Comparison of ENCODE assay signal across 9 cellular contexts in genomic region chr11:67435727-67436458, GRCh38. TPM values are rescaled to one million over a fixed set of nuclear protein-coding genes. Genes with fewer than 3 reads are reported as not detected.
DNase-seq lines count a peak whose midpoint lies in the region; ATAC-seq, FAIRE-seq and TF ChIP-seq lines count a peak whose summit lies in the region.
"Had no signal": no experiment of that assay in that cellular context is flagged by ENCODE, and none has a peak within 500 bp of the region (broad histone marks: within the 10 kb centered on the region; RNA-seq: fewer than 3 reads in every experiment).

No MANE protein-coding gene starts in this region.

- no peak for TF ChIP-seq RAD21 in GM12878 (IDR thresholded peaks at IDR 0.05; ENCODE audit: insufficient read depth, low read depth, low read length)

- H3K27ac ChIP-seq in HUES48 (ENCODE audit: low read depth, low read length) (peak overlapping the region; percentile 90), GM12878 (ENCODE audit: control insufficient read depth, insufficient read depth) (peak overlapping the region; percentile 99), trophoblast cell (ENCODE audit: low read depth, low read length) (peak overlapping the region; percentile 80), vagina (no peak overlapping the region)

- TF ChIP-seq POLR2A in GM12878 (IDR thresholded peaks at IDR 0.05; ENCODE audit: low read depth, low read length) (peak; percentile 81), vagina (IDR thresholded peaks at IDR 0.05) (no peak), lower leg skin (IDR thresholded peaks at IDR 0.05) (no peak)

- H3K9ac ChIP-seq in HUES48 (ENCODE audit: low read depth, low read length) = peak overlapping the region; percentile 60
- peak overlapping the region; percentile 99 for H3K9ac ChIP-seq in GM12878 (ENCODE audit: control insufficient read depth, insufficient read depth, low read length)
- H3K9ac ChIP-seq in trophoblast cell (ENCODE audit: low read length) = no peak overlapping the region

- H2BK12ac ChIP-seq in trophoblast cell (ENCODE audit: low read length) = no peak overlapping the region

- H3K27me3 ChIP-seq in HUES48 (ENCODE audit: control insufficient read depth, insufficient read depth, low read length) (no peaks in the 10 kb centered on the region), GM12878 (replicated peaks in 1 of 2; ENCODE audit: control insufficient read depth in 2 of 2, insufficient read depth in 2 of 2, low read length in 1 of 2) (no peaks in the 10 kb centered on the region), trophoblast cell (ENCODE audit: insufficient read depth, low read length) (no peaks in the 10 kb centered on the region), vagina (no peaks in the 10 kb centered on the region)

- in situ Hi-C loops in GM12878 (cut with MboI) = no loop called here

- peaks cover 70% of the 10 kb centered on the region for H3K36me3 ChIP-seq in HUES48 (ENCODE audit: control insufficient read depth, insufficient read depth, low read length)
- peaks cover 6 to 20% of the 10 kb centered on the region in 2 experiments; a peak in 3 of 4 replicates for H3K36me3 ChIP-seq in GM12878 (ENCODE audit: control insufficient read depth in 2 of 2, insufficient read depth in 2 of 2, low read length in 1 of 2)
- H3K36me3 ChIP-seq in trophoblast cell (ENCODE audit: control insufficient read depth in 1 of 2, insufficient read depth in 2 of 2, low read length in 2 of 2) = peaks cover 79 to 82% of the 10 kb centered on the region in 2 experiments
- peaks cover 0 to 59% of the 10 kb centered on the region in 2 donors for H3K36me3 ChIP-seq in vagina

- H3K4me1 ChIP-seq in HUES48 (ENCODE audit: control insufficient read depth, insufficient read depth, low read length) = peaks cover 17% of the 10 kb centered on the region
- H3K4me1 ChIP-seq in GM12878 (ENCODE audit: control insufficient read depth, insufficient read depth, low read length) = peaks cover 36% of the 10 kb centered on the region
- peaks cover 12 to 24% of the 10 kb centered on the region in 2 experiments for H3K4me1 ChIP-seq in trophoblast cell (ENCODE audit: control insufficient read depth in 1 of 2, insufficient read depth in 2 of 2, low read length in 2 of 2)
- H3K4me1 ChIP-seq in vagina = peaks cover 41% of the 10 kb centered on the region

- no peak overlapping the region for H4K8ac ChIP-seq in trophoblast cell (ENCODE audit: low read depth, low read length)

- no peak for FAIRE-seq in GM12878 (lab: Jason Lieb, UNC)

- WGBS in GM12878 (ENCODE audit: insufficient coverage, insufficient replicate concordance, low lambda C conversion rate, missing lambda C conversion rate) = 9% methylated on average over 38 of the region's 38 CpGs
- WGBS in trophoblast cell (ENCODE audit: extremely low coverage, insufficient coverage, insufficient read length) = no CpG with 5 or more reads among the region's 38 CpGs
- WGBS in lower leg skin, 2 donors = 88 to 93% methylated on average over 21 to 38 of the region's 38 CpGs

- CTCF ChIA-PET in GM12878 (lab: Yijun Ruan, JAX) = interaction anchor here (0.6 to 4.3 kb wide), 10 partner anchors 8 to 49 kb away, joined by 3 to 53 read pairs (median 4); partner anchors contain the start of genes PPP1CA, RPS6KB2, TBC1D10C and TMEM134

- H3K79me2 ChIP-seq in GM12878 (ENCODE audit: control insufficient read depth, insufficient read depth, low read length) (peaks cover 57% of the 10 kb centered on the region), trophoblast cell (ENCODE audit: control insufficient read depth, insufficient read depth, low read length, poor library complexity) (no peaks in the 10 kb centered on the region)

- H3K9me3 ChIP-seq in HUES48 (ENCODE audit: control insufficient read depth, insufficient read depth, low read length) (no peaks in the 10 kb centered on the region), GM12878 (replicated peaks; ENCODE audit: control insufficient read depth, insufficient read depth, low read length) (no peaks in the 10 kb centered on the region), trophoblast cell (ENCODE audit: insufficient read depth, low read depth, low read length) (no peaks in the 10 kb centered on the region), vagina (no peaks in the 10 kb centered on the region)

- BruUV-seq in GM12878 (replicated peaks; lab: Mats Ljungman, UMichigan) = TSS peak; percentile 71

- no peak overlapping the region for H3K4ac ChIP-seq in trophoblast cell (ENCODE audit: low read depth, low read length)

- H3K4me2 ChIP-seq in GM12878 (ENCODE audit: control insufficient read depth, insufficient read depth) (peak overlapping the region; percentile 71), trophoblast cell (ENCODE audit: low read length) (no peak overlapping the region)

- no peaks in the 10 kb centered on the region for H4K20me1 ChIP-seq in GM12878 (ENCODE audit: control insufficient read depth, insufficient read depth)

- no peak for TF ChIP-seq CTCF in GM12878 (IDR thresholded peaks at IDR 0.05 in 2 of 3, conservative IDR thresholded peaks at IDR 0.05 in 1 of 3; ENCODE audit: control insufficient read depth in 2 of 3, extremely low read depth in 1 of 3, insufficient read depth in 1 of 3, low read depth in 3 of 3, low read length in 3 of 3)
- TF ChIP-seq CTCF in vagina (IDR thresholded peaks at IDR 0.05) = no peak
- no peak for TF ChIP-seq CTCF in lower leg skin (IDR thresholded peaks at IDR 0.05)

- H4K91ac ChIP-seq in trophoblast cell (ENCODE audit: low read depth, low read length) = peak overlapping the region; percentile 49

- no peak for DNase-seq in GM12878 (ENCODE audit: low read depth, low spot score)
- no peak for DNase-seq in trophoblast cell
- no peak for DNase-seq in midbrain (lab: John Stamatoyannopoulos, UW)
- DNase-seq in vagina (ENCODE audit: extremely low spot score in 2 of 2) = no peak
- no peak for DNase-seq in lower leg skin (ENCODE audit: low spot score in 2 of 2)

- ATAC-seq in GM12878 = peak; percentile 0; the same call in 2 of the 3 replicates
- ATAC-seq in HG02763 (IDR thresholded peaks at IDR 0.05; ENCODE audit: unreplicated experiment) = no peak

- peaks cover 9% of the 10 kb centered on the region for H3K79me1 ChIP-seq in trophoblast cell (ENCODE audit: low read length)

- H4K12ac ChIP-seq in trophoblast cell (ENCODE audit: low read depth, low read length) = peak overlapping the region; percentile 23

- TF ChIP-seq EP300 in GM12878 (IDR thresholded peaks at IDR 0.05; ENCODE audit: borderline replicate concordance in 1 of 2, control insufficient read depth in 1 of 2, low read depth in 2 of 2, low read length in 2 of 2) = no peak

- no peak overlapping the region for H2AFZ ChIP-seq in GM12878 (ENCODE audit: control insufficient read depth, low read depth, low read length)
- H2AFZ ChIP-seq in trophoblast cell (ENCODE audit: insufficient read depth, low read length, poor library complexity) = no peak overlapping the region

- peak overlapping the region; percentile 32 for H2AK5ac ChIP-seq in trophoblast cell (ENCODE audit: low read length)

- H2BK5ac ChIP-seq in trophoblast cell (ENCODE audit: low read depth, low read length, poor library complexity) = no peak overlapping the region

- POLR2A ChIA-PET in GM12878 (lab: Charles Lee) = interaction anchor here (0.5 to 4.7 kb wide), 13 partner anchors 16 to 153 kb away, joined by 3 to 95 read pairs (median 9); partner anchors contain the start of genes PITPNM1, POLD4, PPP1CA and TBC1D10C

- RAD21 ChIA-PET in GM12878 (lab: Charles Lee; ENCODE audit: unreplicated experiment) = interaction anchor here (1.0 to 7.2 kb wide), 8 partner anchors 8 to 83 kb away, joined by 5 to 112 read pairs (median 22); partner anchors contain the start of genes AIP, PITPNM1, POLD4 and PPP1CA

- intact Hi-C loops in GM12878 (cut with micrococcal nuclease; ENCODE audit: unreplicated experiment) = loop anchor here (2.0 to 5.0 kb wide), 4 partner anchors 33 to 71 kb away; partner anchors contain the start of genes PPP1CA, TBC1D10C and TMEM134
- intact Hi-C loops in vagina (cut with DNase I) = no loop called here
- intact Hi-C loops in lower leg skin (cut with DNase I; ENCODE audit: low total_unique reads) = no loop called here

- SMC1A ChIA-PET in GM12878 (lab: Charles Lee; ENCODE audit: uncharacterized antibody, unreplicated experiment) = interaction anchor here (1.0 to 4.2 kb wide), 8 partner anchors 10 to 88 kb away, joined by 3 to 46 read pairs (median 3); partner anchors contain the start of genes AIP, PPP1CA and TBC1D10C

- H3K18ac ChIP-seq in trophoblast cell (ENCODE audit: low read length) = peak overlapping the region; percentile 12

- no peak overlapping the region for H3K23ac ChIP-seq in trophoblast cell (ENCODE audit: low read length)

- H3K4me3 ChIP-seq in GM08714 (ENCODE audit: low read length) (peak overlapping the region; percentile 85; the same call in 1 of the 2 replicates), HUES48 (ENCODE audit: low read depth, low read length) (no peak overlapping the region), GM12878 (peak overlapping the region; percentile 90), trophoblast cell (ENCODE audit: low read depth, low read length) (no peak overlapping the region), vagina (peak overlapping the region in 1 of 2 donors; percentile 32), lower leg skin (ENCODE audit: low read depth, poor library complexity, severe bottlenecking) (no peak overlapping the region)

- H3K14ac ChIP-seq in trophoblast cell (ENCODE audit: low read length) = peak overlapping the region; percentile 1

- H2BK120ac ChIP-seq in trophoblast cell (ENCODE audit: insufficient read depth, low read length, poor library complexity) = peak overlapping the region; percentile 3

RNA-seq across cellular contexts. Expression of gene PTPRCAP, which starts 1.6 kb away (rescaled TPM):
- 56.0 and 64.3 TPM in 2 replicates for total RNA-seq in GM12878 (2013; cell fraction: nucleolus; rRNA removed)
- total RNA-seq in GM12878 (2014; rRNA removed) = 195 and 266 TPM in 2 replicates
- total RNA-seq in GM12878 (2014; rRNA removed; fragmentation: Illumina TruSeq; extraction: Trizol) = 38.4 and 45.3 TPM in 2 replicates
- total RNA-seq in GM12878 (2021) = 197 and 204 TPM in 2 replicates
- 102 TPM for polyA plus RNA-seq in GM12878 (2011; ENCODE audit: low read depth)
- polyA plus RNA-seq in GM12878 (2011; rRNA removed) = 21.1 and 49.8 TPM in 2 replicates
- polyA plus RNA-seq in GM12878 (2011; cell fraction: cytosol; rRNA removed) = 123 and 201 TPM in 2 replicates
- 92.2 and 109 TPM in 2 replicates for polyA plus RNA-seq in GM12878 (2011; cell fraction: nucleus; rRNA removed)
- polyA plus RNA-seq in GM12878 (2012) = 177 and 267 TPM in 2 replicates
- polyA plus RNA-seq in GM12878 (2014; fragmentation: Illumina TruSeq; extraction: Trizol) = 0.70 and 9.3 TPM in 2 replicates
- polyA plus RNA-seq in GM12878 (2014; fragmentation: Nextera tagmentation; extraction: Ambion mirVana) = 1 to 10 TPM; 4.7 to 9.3 TPM
- polyA plus RNA-seq in GM12878 (2014; rRNA removed) = 257 and 361 TPM in 2 replicates
- polyA plus RNA-seq in GM12878 (2016; fragmentation: Nextera tagmentation; extraction: Ambion mirVana) = 100 to 1,000 TPM; 200 to 239 TPM
- 32.3 and 78.7 TPM in 2 replicates for polyA minus RNA-seq in GM12878 (2011; rRNA and poly(A)+ RNA removed)
- 39.3 and 42.1 TPM in 2 replicates for polyA minus RNA-seq in GM12878 (2011; cell fraction: cytosol; rRNA and poly(A)+ RNA removed)
- 47.1 and 83.3 TPM in 2 replicates for polyA minus RNA-seq in GM12878 (2011; cell fraction: nucleus; rRNA and poly(A)+ RNA removed)
- polyA plus RNA-seq in trophoblast cell (2013) = 0.22 and 0.33 TPM in 2 replicates
- 18.2 TPM for total RNA-seq in vagina
- 1 to 10 TPM; 1.6 to 2.9 (median 2.1) TPM for total RNA-seq in lower leg skin
- total RNA-seq: G401 had no signal

RNA-seq across cellular contexts. Expression of gene CORO1B, which starts 7.4 kb away (rescaled TPM):
- 27.7 and 31.4 TPM in 2 replicates for total RNA-seq in GM12878 (2013; cell fraction: nucleolus; rRNA removed)
- total RNA-seq in GM12878 (2014; rRNA removed) = 21.3 and 24.6 TPM in 2 replicates
- total RNA-seq in GM12878 (2014; rRNA removed; fragmentation: Illumina TruSeq; extraction: Trizol) = 6.3 and 7.4 TPM in 2 replicates
- total RNA-seq in GM12878 (2021) = 28.5 and 30.6 TPM in 2 replicates
- polyA plus RNA-seq in GM12878 (2011; ENCODE audit: low read depth) = 6.5 TPM
- 8.0 and 26.4 TPM in 2 replicates for polyA plus RNA-seq in GM12878 (2011; rRNA removed)
- 36.3 and 58.1 TPM in 2 replicates for polyA plus RNA-seq in GM12878 (2011; cell fraction: cytosol; rRNA removed)
- polyA plus RNA-seq in GM12878 (2011; cell fraction: nucleus; rRNA removed) = 85.0 and 107 TPM in 2 replicates
- 26.2 and 37.8 TPM in 2 replicates for polyA plus RNA-seq in GM12878 (2012)
- polyA plus RNA-seq in GM12878 (2014; fragmentation: Illumina TruSeq; extraction: Trizol) = 2.5 and 7.0 TPM in 2 replicates
- polyA plus RNA-seq in GM12878 (2014; fragmentation: Nextera tagmentation; extraction: Ambion mirVana) = 1 to 10 TPM in 1 of 2 experiments, under 1 TPM in 1; 0.24 to 1.9 TPM
- polyA plus RNA-seq in GM12878 (2014; rRNA removed) = 21.7 and 26.9 TPM in 2 replicates
- polyA plus RNA-seq in GM12878 (2016; fragmentation: Nextera tagmentation; extraction: Ambion mirVana) = 10 to 100 TPM; 23.6 to 25.1 TPM
- 25.8 and 31.5 TPM in 2 replicates for polyA minus RNA-seq in GM12878 (2011; rRNA and poly(A)+ RNA removed)
- polyA minus RNA-seq in GM12878 (2011; cell fraction: cytosol; rRNA and poly(A)+ RNA removed) = 16.2 and 16.5 TPM in 2 replicates
- 31.6 and 47.2 TPM in 2 replicates for polyA minus RNA-seq in GM12878 (2011; cell fraction: nucleus; rRNA and poly(A)+ RNA removed)
- 122 and 131 TPM in 2 replicates for polyA plus RNA-seq in trophoblast cell (2013)
- 70.7 TPM for total RNA-seq in vagina
- 10 to 100 TPM; 40.1 to 79.5 (median 66.9) TPM for total RNA-seq in lower leg skin

RNA-seq across cellular contexts. Expression of gene RPS6KB2, which starts 7.6 kb away (rescaled TPM):
- 49.5 and 61.9 TPM in 2 replicates for total RNA-seq in GM12878 (2013; cell fraction: nucleolus; rRNA removed)
- total RNA-seq in GM12878 (2014; rRNA removed) (68.4 and 72.5 TPM in 2 replicates), GM12878 (2014; rRNA removed; fragmentation: Illumina TruSeq; extraction: Trizol) (36.6 and 41.8 TPM in 2 replicates), GM12878 (2021) (68.1 and 70.9 TPM in 2 replicates), vagina (50.6 TPM), lower leg skin (100 to 1,000 TPM; 154 to 264 (median 203) TPM)
- 17.7 TPM for polyA plus RNA-seq in GM12878 (2011; ENCODE audit: low read depth)
- polyA plus RNA-seq in GM12878 (2011; rRNA removed) (36.8 and 48.7 TPM in 2 replicates), GM12878 (2014; fragmentation: Illumina TruSeq; extraction: Trizol) (15.7 and 41.1 TPM in 2 replicates), GM12878 (2014; fragmentation: Nextera tagmentation; extraction: Ambion mirVana) (1 to 10 TPM in 1 of 2 experiments, under 1 TPM in 1; 0.39 to 2.3 TPM), GM12878 (2014; rRNA removed) (88.3 and 99.8 TPM in 2 replicates), GM12878 (2016; fragmentation: Nextera tagmentation; extraction: Ambion mirVana) (100 to 1,000 TPM in 1 of 2 experiments, 10 to 100 TPM in 1; 95.4 to 101 TPM)
- 68.3 and 102 TPM in 2 replicates for polyA plus RNA-seq in GM12878 (2011; cell fraction: cytosol; rRNA removed)
- 177 and 183 TPM in 2 replicates for polyA plus RNA-seq in GM12878 (2011; cell fraction: nucleus; rRNA removed)
- polyA plus RNA-seq in GM12878 (2012) = 39.6 and 41.2 TPM in 2 replicates
- polyA minus RNA-seq in GM12878 (2011; rRNA and poly(A)+ RNA removed) = 58.9 and 82.0 TPM in 2 replicates
- 22.7 and 32.3 TPM in 2 replicates for polyA minus RNA-seq in GM12878 (2011; cell fraction: cytosol; rRNA and poly(A)+ RNA removed)
- 51.4 and 86.0 TPM in 2 replicates for polyA minus RNA-seq in GM12878 (2011; cell fraction: nucleus; rRNA and poly(A)+ RNA removed)
- 44.6 and 46.2 TPM in 2 replicates for polyA plus RNA-seq in trophoblast cell (2013)

RNA-seq across cellular contexts. Expression of gene GPR152, which starts 16.6 kb away (rescaled TPM):
- not detected in 2 replicates for total RNA-seq in GM12878 (2013; cell fraction: nucleolus; rRNA removed)
- total RNA-seq in GM12878 (2014; rRNA removed) = not detected in 2 replicates
- not detected in 2 replicates for total RNA-seq in GM12878 (2014; rRNA removed; fragmentation: Illumina TruSeq; extraction: Trizol)
- total RNA-seq in GM12878 (2021) = not detected in 2 replicates
- polyA plus RNA-seq in GM12878 (2011; ENCODE audit: low read depth) = not detected
- not detected in 2 replicates for polyA plus RNA-seq in GM12878 (2011; rRNA removed)
- polyA plus RNA-seq in GM12878 (2011; cell fraction: cytosol; rRNA removed) = not detected in 2 replicates
- polyA plus RNA-seq in GM12878 (2011; cell fraction: nucleus; rRNA removed) = not detected in 2 replicates
- polyA plus RNA-seq in GM12878 (2012) = 0.18 and 0.20 TPM in 2 replicates
- polyA plus RNA-seq in GM12878 (2014; fragmentation: Illumina TruSeq; extraction: Trizol) = not detected in 2 replicates
- not detected for polyA plus RNA-seq in GM12878 (2014; fragmentation: Nextera tagmentation; extraction: Ambion mirVana)
- not detected in 2 replicates for polyA plus RNA-seq in GM12878 (2014; rRNA removed)
- polyA plus RNA-seq in GM12878 (2016; fragmentation: Nextera tagmentation; extraction: Ambion mirVana) = not detected
- polyA minus RNA-seq in GM12878 (2011; rRNA and poly(A)+ RNA removed) = not detected in 2 replicates
- not detected in 2 replicates for polyA minus RNA-seq in GM12878 (2011; cell fraction: cytosol; rRNA and poly(A)+ RNA removed)
- not detected in 2 replicates for polyA minus RNA-seq in GM12878 (2011; cell fraction: nucleus; rRNA and poly(A)+ RNA removed)
- not detected in 2 replicates for polyA plus RNA-seq in trophoblast cell (2013)
- not detected for total RNA-seq in vagina
- not detected for total RNA-seq in lower leg skin
- total RNA-seq: G401 had no signal

RNA-seq across cellular contexts. Expression of gene CABP4, which starts 19.3 kb away (rescaled TPM):
- 5.1 and 6.4 TPM in 2 replicates for total RNA-seq in GM12878 (2013; cell fraction: nucleolus; rRNA removed)
- total RNA-seq in GM12878 (2014; rRNA removed) (not detected in 2 replicates), GM12878 (2014; rRNA removed; fragmentation: Illumina TruSeq; extraction: Trizol) (0.13 and 0.18 TPM in 2 replicates), GM12878 (2021) (0.41 and 0.69 TPM in 2 replicates), vagina (0.98 TPM), lower leg skin (under 1 TPM in 2 of 4 donors, not detected in 2; 0.11 to 0.25 TPM)
- polyA plus RNA-seq in GM12878 (2011; ENCODE audit: low read depth) = 0.30 TPM
- polyA plus RNA-seq in GM12878 (2011; rRNA removed) (0.27 and 0.55 TPM in 2 replicates), GM12878 (2014; fragmentation: Illumina TruSeq; extraction: Trizol) (0.04 and 0.44 TPM in 2 replicates), GM12878 (2014; fragmentation: Nextera tagmentation; extraction: Ambion mirVana) (under 1 TPM; 0.05 to 0.06 TPM), GM12878 (2014; rRNA removed) (0.15 and 0.19 TPM in 2 replicates), GM12878 (2016; fragmentation: Nextera tagmentation; extraction: Ambion mirVana) (under 1 TPM in 1 of 2 experiments, not detected in 1; 0.15 TPM)
- polyA plus RNA-seq in GM12878 (2011; cell fraction: cytosol; rRNA removed) = 0.04 and 0.12 TPM in 2 replicates
- 0.79 and 0.94 TPM in 2 replicates for polyA plus RNA-seq in GM12878 (2011; cell fraction: nucleus; rRNA removed)
- polyA plus RNA-seq in GM12878 (2012) = 0.51 and 0.84 TPM in 2 replicates
- polyA minus RNA-seq in GM12878 (2011; rRNA and poly(A)+ RNA removed) = not detected in 2 replicates
- not detected in 2 replicates for polyA minus RNA-seq in GM12878 (2011; cell fraction: cytosol; rRNA and poly(A)+ RNA removed)
- 0.29 TPM in 1 of 2 replicates, not detected in the other for polyA minus RNA-seq in GM12878 (2011; cell fraction: nucleus; rRNA and poly(A)+ RNA removed)
- polyA plus RNA-seq in trophoblast cell (2013) = 0.03 and 0.07 TPM in 2 replicates
- total RNA-seq: G401 had no signal

Comparison
In these comparisons a context has a peak if more than half of its experiments do, and no peak if none do; other contexts are left out.
1. H3K4me3 ChIP-seq: peak in GM08714 (single experiment) and GM12878 (single experiment); none in HUES48 (single experiment), trophoblast cell (single experiment) and lower leg skin (single experiment).